Comparison of ENCODE assay signal across 1 cellular context in the genomic region with DNA sequence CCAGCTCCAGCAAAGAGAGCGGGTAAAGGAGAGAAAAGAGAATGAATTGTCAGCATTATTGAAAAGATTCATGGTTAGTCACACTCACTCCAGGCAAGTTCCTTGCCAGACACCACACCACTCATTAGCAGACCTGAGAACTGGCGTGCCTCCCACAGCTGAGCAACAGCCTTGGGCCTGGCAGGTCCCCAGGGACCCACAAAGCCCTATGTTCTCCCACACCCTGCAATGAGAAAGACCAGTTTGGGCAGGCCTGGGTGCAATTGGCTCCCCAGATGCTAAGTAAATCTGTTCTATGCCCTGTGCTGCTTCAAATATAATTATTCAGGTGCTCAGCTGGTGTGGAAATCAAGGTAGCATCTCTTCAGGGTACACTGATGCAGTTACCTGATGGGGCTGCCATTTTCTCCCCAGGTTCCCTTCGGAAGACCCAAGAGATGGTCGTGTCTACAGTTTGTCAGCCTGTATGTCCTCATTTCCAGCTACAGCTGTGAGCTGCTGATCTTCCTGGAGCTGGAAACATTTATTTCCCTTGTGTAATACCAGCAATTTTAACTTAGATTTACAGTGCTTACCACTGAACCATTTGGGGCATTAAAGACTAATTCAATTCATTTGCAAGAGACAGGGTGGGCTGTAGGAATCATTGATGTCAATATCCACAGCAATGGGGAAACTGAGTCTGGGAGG.
TF ChIP-seq lines count a peak whose summit lies in the region.

No MANE protein-coding gene starts in this region.

TF ChIP-seq in GM23338, 12 proteins besides CTCF, POLR2A, EP300 and RAD21 (continued from another document):
- TF ChIP-seq ZNF462 (CRISPR knock-in tag; IDR thresholded peaks at IDR 0.05) (no peak), JUNB (IDR thresholded peaks at IDR 0.05; ENCODE audit: unreplicated experiment) (no peak), EZH2 (IDR thresholded peaks at IDR 0.05; ENCODE audit: low read depth, unreplicated experiment) (no peak), ZNF331 (CRISPR knock-in tag; IDR thresholded peaks at IDR 0.05; ENCODE audit: low read depth) (no peak), ZNF114 (CRISPR knock-in tag; IDR thresholded peaks at IDR 0.05) (no peak)
